Comparison of ENCODE assay signal across 8 cellular contexts in genomic region chr16:23640669-23640958, GRCh38. TPM values are rescaled to one million over a fixed set of nuclear protein-coding genes. Genes with fewer than 3 reads are reported as not detected.
DNase-seq lines count a peak whose midpoint lies in the region; ATAC-seq and TF ChIP-seq lines count a peak whose summit lies in the region.

No MANE protein-coding gene starts in this region.

- peaks cover 35% of the 10 kb centered on the region for H3K4me1 Mint-ChIP-seq in CD4-positive, alpha-beta T cell (ENCODE audit: low read depth)

- WGBS in stomach, 5 donors, result 0 to 1% (median 1%) methylated on average over 9 of the region's 9 CpGs

- peak overlapping the region; percentile 100 for H3K4me3 ChIP-seq in iPS-20b (ENCODE audit: low read length)
- peak overlapping the region; percentile 63 to 98 (median 90) for H3K4me3 ChIP-seq in stomach

- no peak for TF ChIP-seq POLR2A in stomach (IDR thresholded peaks at IDR 0.05)

- no peaks in the 10 kb centered on the region for H3K27me3 ChIP-seq in CD4-positive, alpha-beta T cell (ENCODE audit: control insufficient read depth, insufficient read depth, low read length)
- H3K27me3 ChIP-seq in iPS-20b (ENCODE audit: insufficient read depth, low read length), result no peaks in the 10 kb centered on the region
- H3K27me3 ChIP-seq in stomach, result no peaks in the 10 kb centered on the region

- H3K9me3 Mint-ChIP-seq in CD4-positive, alpha-beta T cell, result no peaks in the 10 kb centered on the region
- peaks cover 0 to 4% of the 10 kb centered on the region in 2 donors for H3K9me3 Mint-ChIP-seq in activated naive CD4-positive, alpha-beta T cell treated with anti-CD3 and anti-CD28 coated beads, Interleukin-2, amount 50 U/mL, for 72 hours

- TF ChIP-seq CTCF in CD4-positive, alpha-beta T cell (IDR thresholded peaks at IDR 0.05), result no peak
- TF ChIP-seq CTCF in stomach (IDR thresholded peaks at IDR 0.05), result no peak

- CTCF ChIA-PET in CD4-positive, alpha-beta T cell (lab: Charles Lee), result interaction anchor here (1.8 kb wide), 1 partner anchor 44 kb away, joined by 7 read pairs; the partner anchor contains the start of gene NDUFAB1

- H3K4me3 Mint-ChIP-seq in CD4-positive, alpha-beta T cell, result peak overlapping the region; percentile 99

- H3K27ac Mint-ChIP-seq in CD4-positive, alpha-beta T cell, result peak overlapping the region; percentile 96
- peak overlapping the region; percentile 95 to 99 for H3K27ac Mint-ChIP-seq in activated naive CD4-positive, alpha-beta T cell treated with anti-CD3 and anti-CD28 coated beads, Interleukin-2, amount 50 U/mL, for 72 hours

- H3K36me3 ChIP-seq in iPS-20b (ENCODE audit: insufficient read depth, low read depth, low read length) (peaks cover 54% of the 10 kb centered on the region), stomach (peaks cover 4 to 55% (median 51%) of the 10 kb centered on the region in 4 donors)

- DNase-seq in CD4-positive, alpha-beta T cell, result no peak
- DNase-seq in activated naive CD4-positive, alpha-beta T cell treated with anti-CD3 and anti-CD28 coated beads, Interleukin-2, amount 50 U/mL, for 72 hours (ENCODE audit: low spot score in 2 of 2), result no peak
- no peak for DNase-seq in stomach

- no peak for TF ChIP-seq EP300 in stomach (IDR thresholded peaks at IDR 0.05)

- no peaks in the 10 kb centered on the region for H3K9me3 ChIP-seq in CD4-positive, alpha-beta T cell (ENCODE audit: control insufficient read depth, low read length)
- no peaks in the 10 kb centered on the region for H3K9me3 ChIP-seq in iPS-20b (ENCODE audit: insufficient read depth, low read depth, low read length)
- H3K9me3 ChIP-seq in stomach, result no peaks in the 10 kb centered on the region

- intact Hi-C loops in CD4-positive, alpha-beta T cell (cut with DNase I, micrococcal nuclease), result loop anchor here in 1 of 2 experiments (2.0 to 5.0 kb wide), 2 partner anchors 44 to 188 kb away; partner anchors contain the start of genes COG7 and NDUFAB1
- intact Hi-C loops in stomach (cut with DNase I; ENCODE audit: low total_unique reads), result no loop called here

- peak overlapping the region; percentile 70 for H3K27ac ChIP-seq in CD4-positive, alpha-beta T cell (ENCODE audit: low read depth, low read length)
- H3K27ac ChIP-seq in iPS-20b (ENCODE audit: low read length), result peak overlapping the region; percentile 99
- H3K27ac ChIP-seq in stomach, result peak overlapping the region; percentile 52 to 88 (median 86)

- H3K9ac ChIP-seq in iPS-20b (ENCODE audit: low read depth, low read length), result peak overlapping the region; percentile 100

- POLR2A ChIA-PET in CD4-positive, alpha-beta T cell (lab: Charles Lee), result interaction anchor here (0.9 to 2.1 kb wide), 5 partner anchors 38 to 131 kb away, joined by 3 to 7 read pairs (median 4); partner anchors contain the start of genes EARS2, GGA2, PLK1 and UBFD1

- ATAC-seq in CD4-positive, alpha-beta T cell (ENCODE audit: poor library complexity), result peak; percentile 22
- ATAC-seq in HG03139 (IDR thresholded peaks at IDR 0.05; ENCODE audit: unreplicated experiment) (peak; percentile 5), GM19467 (IDR thresholded peaks at IDR 0.05; ENCODE audit: unreplicated experiment) (no peak), GM19328 (IDR thresholded peaks at IDR 0.05; ENCODE audit: unreplicated experiment) (no peak), HG02938 (IDR thresholded peaks at IDR 0.05; ENCODE audit: unreplicated experiment) (no peak)
- ATAC-seq in activated naive CD4-positive, alpha-beta T cell treated with anti-CD3 and anti-CD28 coated beads, Interleukin-2, amount 50 U/mL, for 72 hours, result peak in 1 of 2 donors; percentile 4

- H3K36me3 Mint-ChIP-seq in CD4-positive, alpha-beta T cell (ENCODE audit: low read depth), result peaks cover 58% of the 10 kb centered on the region
- peaks cover 34 to 35% of the 10 kb centered on the region in 2 donors for H3K36me3 Mint-ChIP-seq in activated naive CD4-positive, alpha-beta T cell treated with anti-CD3 and anti-CD28 coated beads, Interleukin-2, amount 50 U/mL, for 72 hours

- no peaks in the 10 kb centered on the region for H3K27me3 Mint-ChIP-seq in CD4-positive, alpha-beta T cell

- H3K4me1 ChIP-seq in iPS-20b (ENCODE audit: insufficient read depth, low read length) (0 out of 2 replicates have a peak, but pooled peaks cover 3% of the 10 kb centered on the region), stomach (peaks cover 19 to 37% (median 29%) of the 10 kb centered on the region in 4 donors)

RNA-seq across cellular contexts. Expression of gene PALB2, which starts 0.5 kb away (rescaled TPM):
- 1 to 10 TPM; 3.8 to 5.1 TPM for total RNA-seq in CD4-positive, alpha-beta T cell
- 10 to 100 TPM; 21.6 to 22.9 TPM for total RNA-seq in activated naive CD4-positive, alpha-beta T cell treated with anti-CD3 and anti-CD28 coated beads, Interleukin-2, amount 50 U/mL, for 72 hours
- total RNA-seq in stomach, result 10 to 100 TPM in 4 of 5 donors, 1 to 10 TPM in 1; 2.6 to 86.6 (median 19.9) TPM
- polyA plus RNA-seq in stomach, result 10 to 100 TPM in 2 of 3 donors, 1 to 10 TPM in 1; 6.5 to 10.2 (median 10.1) TPM

RNA-seq across cellular contexts. Expression of gene DCTN5, which starts 0.7 kb away (rescaled TPM):
- total RNA-seq in CD4-positive, alpha-beta T cell, result 10 to 100 TPM; 46.9 to 47.8 TPM
- 10 to 100 TPM; 71.2 to 88.0 TPM for total RNA-seq in activated naive CD4-positive, alpha-beta T cell treated with anti-CD3 and anti-CD28 coated beads, Interleukin-2, amount 50 U/mL, for 72 hours
- total RNA-seq in stomach, result 10 to 100 TPM in 3 of 5 donors, 1 to 10 TPM in 2; 3.5 to 47.4 (median 12.6) TPM
- 10 to 100 TPM; 10.3 to 18.6 (median 12.7) TPM for polyA plus RNA-seq in stomach

RNA-seq across cellular contexts. Expression of gene PLK1, which starts 38.1 kb away (rescaled TPM):
- total RNA-seq in CD4-positive, alpha-beta T cell, result under 1 TPM; 0.84 to 0.85 TPM
- 10 to 100 TPM; 80.0 to 93.4 TPM for total RNA-seq in activated naive CD4-positive, alpha-beta T cell treated with anti-CD3 and anti-CD28 coated beads, Interleukin-2, amount 50 U/mL, for 72 hours
- total RNA-seq in stomach, result 10 to 100 TPM in 2 of 5 donors, 1 to 10 TPM in 2, under 1 TPM in 1; 0.58 to 35.9 (median 6.8) TPM
- polyA plus RNA-seq in stomach, result 1 to 10 TPM; 2.9 to 8.2 (median 6.4) TPM

RNA-seq across cellular contexts. Expression of gene NDUFAB1, which starts 44.5 kb away (rescaled TPM):
- 10 to 100 TPM; 23.0 to 28.3 TPM for total RNA-seq in CD4-positive, alpha-beta T cell
- 100 to 1,000 TPM; 123 to 150 TPM for total RNA-seq in activated naive CD4-positive, alpha-beta T cell treated with anti-CD3 and anti-CD28 coated beads, Interleukin-2, amount 50 U/mL, for 72 hours
- 100 to 1,000 TPM in 2 of 5 donors, 10 to 100 TPM in 3; 12.6 to 251 (median 77.7) TPM for total RNA-seq in stomach
- 100 to 1,000 TPM; 143 to 211 (median 177) TPM for polyA plus RNA-seq in stomach

Comparison
In these comparisons a context has a peak if more than half of its experiments do, and no peak if none do; other contexts are left out.
1. ATAC-seq: peak in CD4-positive, alpha-beta T cell (single experiment) and HG03139 (single experiment); none in GM19467 (single experiment), GM19328 (single experiment) and HG02938 (single experiment).
2. Peak in every context shown above with its lines, with median percentiles within 50 percentile points of each other: H3K27ac ChIP-seq.